ENCODE assay signal across 1 cellular context in genomic region chr15:98433302-98433701, GRCh38.
TF ChIP-seq lines count a peak whose summit lies in the region.

No MANE protein-coding gene starts in this region.

TF ChIP-seq in SK-N-SH treated with all-trans-retinoic acid at 6 μM for 48 hours, 23 proteins besides CTCF, POLR2A, EP300 and RAD21 (continued from another document):
- TF ChIP-seq PATZ1 (CRISPR knock-in tag; IDR thresholded peaks at IDR 0.05; ENCODE audit: borderline replicate concordance) (no peak), ZFP3 (CRISPR knock-in tag; IDR thresholded peaks at IDR 0.05) (no peak), TOX (CRISPR knock-in tag; IDR thresholded peaks at IDR 0.05; ENCODE audit: borderline replicate concordance) (no peak), PPARA (CRISPR knock-in tag; IDR thresholded peaks at IDR 0.05; ENCODE audit: borderline replicate concordance) (no peak), ESRRG (CRISPR knock-in tag; IDR thresholded peaks at IDR 0.05) (no peak), GLIS3 (CRISPR knock-in tag; IDR thresholded peaks at IDR 0.05) (no peak), ARNTL (CRISPR knock-in tag; IDR thresholded peaks at IDR 0.05; ENCODE audit: borderline replicate concordance, low read depth) (no peak), POU6F1 (CRISPR knock-in tag; IDR thresholded peaks at IDR 0.05; ENCODE audit: borderline replicate concordance, low read depth) (no peak), ZNF70 (CRISPR knock-in tag; IDR thresholded peaks at IDR 0.05) (no peak), OSR1 (CRISPR knock-in tag; IDR thresholded peaks at IDR 0.05) (no peak), CSDC2 (CRISPR knock-in tag; IDR thresholded peaks at IDR 0.05) (no peak), ZFP30 (CRISPR knock-in tag; IDR thresholded peaks at IDR 0.05) (no peak), ZNF565 (CRISPR knock-in tag; conservative IDR thresholded peaks at IDR 0.05; ENCODE audit: low read depth) (no peak), RARB (CRISPR knock-in tag; IDR thresholded peaks at IDR 0.05) (no peak)
